16 cellular contexts compared by ENCODE assay signal in genomic region chr18:7447629-7448028, GRCh38.
DNase-seq lines count a peak whose midpoint lies in the region; ATAC-seq and TF ChIP-seq lines count a peak whose summit lies in the region.
"Had no signal": no experiment of that assay in that cellular context is flagged by ENCODE, and none has a peak within 500 bp of the region (broad histone marks: within the 10 kb centered on the region; RNA-seq: fewer than 3 reads in every experiment).

No MANE protein-coding gene starts in this region.

- TF ChIP-seq CTCF in fibroblast of villous mesenchyme (IDR thresholded peaks at IDR 0.05; ENCODE audit: insufficient read depth, low read depth, low read length) (no peak), glutamatergic neuron (IDR thresholded peaks at IDR 0.05; ENCODE audit: partially characterized antibody, unreplicated experiment) (no peak)

- no peak overlapping the region for H3K27ac ChIP-seq in GM23248
- H3K27ac ChIP-seq: C4-2B, HL-60 had no signal

- no peaks in the 10 kb centered on the region for H3K9me2 ChIP-seq in GM23248 (ENCODE audit: insufficient read depth)

- no peak overlapping the region for H3K27ac Mint-ChIP-seq in glutamatergic neuron (ENCODE audit: unreplicated experiment)

- WGBS in GM23248 (ENCODE audit: low coverage in 1 of 2, low lambda C conversion rate in 2 of 2, missing lambda C conversion rate in 2 of 2), 2 experiments, result 19 to 40% methylated on average over 1 of the region's 1 CpG

- no peak overlapping the region for H3K4me3 ChIP-seq in GM23248
- H3K4me3 ChIP-seq in fibroblast of villous mesenchyme (ENCODE audit: low read depth, low read length), result no peak overlapping the region

- no peaks in the 10 kb centered on the region for H3K36me3 Mint-ChIP-seq in glutamatergic neuron (ENCODE audit: unreplicated experiment)

- H3K36me3 ChIP-seq in GM23248 (ENCODE audit: low read depth), result no peaks in the 10 kb centered on the region

- H3K27me3 Mint-ChIP-seq in glutamatergic neuron (ENCODE audit: unreplicated experiment), result peaks cover 2% of the 10 kb centered on the region

- in situ Hi-C loops in GM23248 (cut with MboI), result no loop called here

- H3K9ac ChIP-seq in GM23248, result no peak overlapping the region

- H3K4me1 Mint-ChIP-seq in glutamatergic neuron (ENCODE audit: low read depth, unreplicated experiment), result no peaks in the 10 kb centered on the region

- DNase-seq in GM23248 (peak; percentile 18), amniotic epithelial cell (ENCODE audit: low read depth) (peak; percentile 8), fibroblast of villous mesenchyme (ENCODE audit: low read depth) (peak; percentile 5), renal cortical epithelial cell (ENCODE audit: low read depth) (peak; percentile 12), glutamatergic neuron (no peak), glomerular visceral epithelial cell (ENCODE audit: extremely low spot score) (no peak)
- DNase-seq: DMS153, HCEC 1CT, NCI-H1105 treated with DMSO at 0.1 percent for 48 hours, NCI-H1694 treated with DMSO at 0.1 percent for 48 hours, NCI-H226, NCI-H526, SHP77 treated with DMSO at 0.1 percent for 48 hours had no signal

- ATAC-seq in GM21390 (IDR thresholded peaks at IDR 0.05; ENCODE audit: unreplicated experiment), result no peak

- H3K4me2 ChIP-seq in GM23248 (ENCODE audit: unreplicated experiment), result no peak overlapping the region

- H3K4me3 Mint-ChIP-seq in glutamatergic neuron (ENCODE audit: unreplicated experiment), result no peak overlapping the region

- peaks cover 2% of the 10 kb centered on the region for H3K9me3 Mint-ChIP-seq in glutamatergic neuron (ENCODE audit: unreplicated experiment)

- no peaks in the 10 kb centered on the region for H4K20me1 ChIP-seq in GM23248 (ENCODE audit: insufficient read depth)

- H2AFZ ChIP-seq in GM23248, result no peak overlapping the region

- H3K9me3 ChIP-seq in GM23248 (ENCODE audit: low read depth), result no peaks in the 10 kb centered on the region

- no peaks in the 10 kb centered on the region for H3K4me1 ChIP-seq in GM23248 (ENCODE audit: insufficient read depth)

- no peaks in the 10 kb centered on the region for H3F3A ChIP-seq in GM23248 (ENCODE audit: insufficient read depth)

- no peaks in the 10 kb centered on the region; the same call in none of the 2 replicates for H3K27me3 ChIP-seq in GM23248 (replicated peaks; ENCODE audit: insufficient read depth)

- H3K79me2 ChIP-seq in GM23248 (ENCODE audit: insufficient read depth), result no peaks in the 10 kb centered on the region

Comparison
In these comparisons a context has a peak if more than half of its experiments do, and no peak if none do; other contexts are left out.
1. DNase-seq: peak in GM23248 (single experiment), amniotic epithelial cell (single experiment), fibroblast of villous mesenchyme (single experiment) and renal cortical epithelial cell (single experiment); none in glutamatergic neuron (single experiment) and glomerular visceral epithelial cell (single experiment).